ENCODE assay signal across 10 cellular contexts in the genomic region with DNA sequence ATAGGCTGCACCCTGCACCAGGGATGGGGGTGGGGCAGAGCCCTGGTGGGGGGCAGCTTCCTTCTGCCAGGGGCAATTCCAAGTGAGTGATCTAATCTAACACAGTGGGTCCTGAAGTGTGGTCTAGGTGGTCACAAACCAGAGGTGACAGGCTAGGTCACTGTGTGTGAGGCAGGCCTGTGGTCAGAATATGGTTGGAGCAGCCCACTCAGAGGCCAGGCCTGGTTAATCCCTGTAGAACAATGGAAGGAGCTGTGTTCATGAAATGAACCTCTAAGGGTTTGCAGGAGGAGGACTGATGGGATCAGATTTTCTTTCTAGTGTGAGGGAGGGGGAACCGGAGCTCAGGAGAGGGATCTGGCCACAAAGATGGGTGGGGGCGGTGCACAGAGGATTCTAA. TPM values are rescaled to one million over a fixed set of nuclear protein-coding genes. Genes with fewer than 3 reads are reported as not detected.
A peak's percentile ranks its signal among the peaks of the same experiment; 100 is the strongest.
DNase-seq lines count a peak whose midpoint lies in the region; ATAC-seq and TF ChIP-seq lines count a peak whose summit lies in the region.
"Had no signal": no experiment of that assay in that cellular context is flagged by ENCODE, and none has a peak within 500 bp of the region (broad histone marks: within the 10 kb centered on the region; RNA-seq: fewer than 3 reads in every experiment).

No MANE protein-coding gene starts in this region.

- peak overlapping the region; percentile 5 for H3K4me3 Mint-ChIP-seq in activated CD4-positive, alpha-beta T cell treated with anti-CD3 and anti-CD28 coated beads, Interleukin-2, amount 10 ng/mL, durations not matched to agents 24 days and 14 days
- no peak overlapping the region for H3K4me3 Mint-ChIP-seq in chondrocyte (ENCODE audit: unreplicated experiment)

- ATAC-seq in esophagus mucosa (no peak), HG03135 (IDR thresholded peaks at IDR 0.05; ENCODE audit: unreplicated experiment) (no peak)

- CTCF ChIA-PET in RWPE1 (lab: Yijun Ruan, JAX) = interaction anchor here (0.5 to 2.8 kb wide), 32 partner anchors 9 to 1883 kb away, joined by 3 to 42 read pairs (median 4); a partner anchor contains a TSS

- peaks cover 27% of the 10 kb centered on the region for H3K4me1 Mint-ChIP-seq in activated CD4-positive, alpha-beta T cell treated with anti-CD3 and anti-CD28 coated beads, Interleukin-2, amount 10 ng/mL, durations not matched to agents 24 days and 14 days
- H3K4me1 Mint-ChIP-seq in chondrocyte (ENCODE audit: low read depth) = peaks cover 16% of the 10 kb centered on the region

- peaks cover 7 to 41% (median 20%) of the 10 kb centered on the region in 6 donors for H3K4me1 ChIP-seq in spleen

- TF ChIP-seq CTCF in RWPE1 (conservative IDR thresholded peaks at IDR 0.05; ENCODE audit: low read depth) (no peak), chondrocyte (IDR thresholded peaks at IDR 0.05) (no peak), spleen (IDR thresholded peaks at IDR 0.05 in 8 of 11, conservative IDR thresholded peaks at IDR 0.05 in 3 of 11) (no peak)

- DNase-seq in activated CD4-positive, alpha-beta T cell treated with anti-CD3 and anti-CD28 coated beads, Interleukin-2, amount 10 ng/mL, durations not matched to agents 24 days and 14 days = peak; percentile 61
- DNase-seq in activated CD4-positive, alpha-beta T cell treated with anti-CD3 and anti-CD28 coated beads, Interleukin-2, amount 50 U/mL, for 4 hours = no peak
- DNase-seq in RWPE1 (ENCODE audit: low spot score) (no peak), chondrocyte (ENCODE audit: low spot score) (no peak), spleen (no peak), NCI-H524 treated with DMSO at 0.1 percent for 48 hours (lab: John Stamatoyannopoulos, UW) (no peak)
- DNase-seq: NCI-H2029 had no signal

- no peak overlapping the region for H3K4me3 ChIP-seq in spleen
- H3K4me3 ChIP-seq: upper lobe of right lung had no signal

- peak overlapping the region; percentile 73 for H3K27ac Mint-ChIP-seq in activated CD4-positive, alpha-beta T cell treated with anti-CD3 and anti-CD28 coated beads, Interleukin-2, amount 10 ng/mL, durations not matched to agents 24 days and 14 days
- peak overlapping the region; percentile 70 for H3K27ac Mint-ChIP-seq in chondrocyte (ENCODE audit: unreplicated experiment)

- H3K9me3 ChIP-seq in spleen = no peaks in the 10 kb centered on the region
- H3K9me3 ChIP-seq: upper lobe of right lung had no signal

- 45 to 82% (median 59%) methylated on average over 2 of the region's 2 CpGs for WGBS in spleen, 5 donors

- POLR2A ChIA-PET in RWPE1 (lab: Yijun Ruan, JAX; ENCODE audit: low non-redundant PET) = no interaction called here

- no peaks in the 10 kb centered on the region for H3K36me3 Mint-ChIP-seq in activated CD4-positive, alpha-beta T cell treated with anti-CD3 and anti-CD28 coated beads, Interleukin-2, amount 10 ng/mL, durations not matched to agents 24 days and 14 days (ENCODE audit: low read depth)
- no peaks in the 10 kb centered on the region for H3K36me3 Mint-ChIP-seq in chondrocyte (ENCODE audit: low read depth)

- H3K9me3 Mint-ChIP-seq in activated CD4-positive, alpha-beta T cell treated with anti-CD3 and anti-CD28 coated beads, Interleukin-2, amount 10 ng/mL, durations not matched to agents 24 days and 14 days = no peaks in the 10 kb centered on the region
- no peaks in the 10 kb centered on the region for H3K9me3 Mint-ChIP-seq in chondrocyte (ENCODE audit: low read depth)

- TF ChIP-seq POLR2A in spleen (IDR thresholded peaks at IDR 0.05) = no peak

- peaks cover 8% of the 10 kb centered on the region for H3K27me3 Mint-ChIP-seq in activated CD4-positive, alpha-beta T cell treated with anti-CD3 and anti-CD28 coated beads, Interleukin-2, amount 10 ng/mL, durations not matched to agents 24 days and 14 days
- H3K27me3 Mint-ChIP-seq in chondrocyte (ENCODE audit: low read depth) = peaks cover 4% of the 10 kb centered on the region

- H3K36me3 ChIP-seq in spleen = no peaks in the 10 kb centered on the region
- H3K36me3 ChIP-seq: upper lobe of right lung had no signal

- H3K27me3 ChIP-seq in spleen (replicated peaks in 1 of 7) = no peaks in the 10 kb centered on the region
- H3K27me3 ChIP-seq: upper lobe of right lung had no signal

- intact Hi-C loops in activated CD4-positive, alpha-beta T cell treated with anti-CD3 and anti-CD28 coated beads, Interleukin-2, amount 10 ng/mL, durations not matched to agents 24 days and 14 days (cut with micrococcal nuclease) = loop anchor here (1.0 to 5.0 kb wide), 5 partner anchors 61 to 478 kb away; no protein-coding TSS in a partner anchor
- intact Hi-C loops in spleen (cut with DNase I; ENCODE audit: low total_unique reads) = loop anchor here (5.0 kb wide), 1 partner anchor 218 kb away; no protein-coding TSS in a partner anchor

- H3K27ac ChIP-seq in RWPE1 (peak overlapping the region; percentile 21; the same call in 1 of the 2 replicates), spleen (peak overlapping the region in 6 of 8 donors; percentile 27 to 61 (median 52))
- H3K27ac ChIP-seq: upper lobe of right lung had no signal

RNA-seq across cellular contexts. Expression of a gene that starts 10.0 kb away (rescaled TPM):
- 57.8 and 61.7 TPM in 2 replicates for total RNA-seq in activated CD4-positive, alpha-beta T cell treated with anti-CD3 and anti-CD28 coated beads, Interleukin-2, amount 10 ng/mL, durations not matched to agents 24 days and 14 days
- total RNA-seq in chondrocyte (23.0 to 57.4 TPM (median 53.8 TPM) in 3 replicates), spleen (100 to 1,000 TPM in 6 of 7 donors, 10 to 100 TPM in 1; 81.3 to 172 (median 129) TPM), esophagus mucosa (94.6 TPM)
- polyA plus RNA-seq in spleen = 10 to 100 TPM; 13.3 to 32.5 (median 24.6) TPM

RNA-seq across cellular contexts. Expression of a gene that starts 35.8 kb away (rescaled TPM):
- total RNA-seq in activated CD4-positive, alpha-beta T cell treated with anti-CD3 and anti-CD28 coated beads, Interleukin-2, amount 10 ng/mL, durations not matched to agents 24 days and 14 days = 14.8 and 16.4 TPM in 2 replicates
- 47.4 to 86.9 TPM (median 83.9 TPM) in 3 replicates for total RNA-seq in chondrocyte
- 10 to 100 TPM; 12.7 to 20.7 (median 16.9) TPM for total RNA-seq in spleen
- polyA plus RNA-seq in spleen = 10 to 100 TPM; 12.4 to 19.0 (median 14.3) TPM
- 209 TPM for total RNA-seq in esophagus mucosa
